11 cellular contexts compared by ENCODE assay signal in the genomic region with DNA sequence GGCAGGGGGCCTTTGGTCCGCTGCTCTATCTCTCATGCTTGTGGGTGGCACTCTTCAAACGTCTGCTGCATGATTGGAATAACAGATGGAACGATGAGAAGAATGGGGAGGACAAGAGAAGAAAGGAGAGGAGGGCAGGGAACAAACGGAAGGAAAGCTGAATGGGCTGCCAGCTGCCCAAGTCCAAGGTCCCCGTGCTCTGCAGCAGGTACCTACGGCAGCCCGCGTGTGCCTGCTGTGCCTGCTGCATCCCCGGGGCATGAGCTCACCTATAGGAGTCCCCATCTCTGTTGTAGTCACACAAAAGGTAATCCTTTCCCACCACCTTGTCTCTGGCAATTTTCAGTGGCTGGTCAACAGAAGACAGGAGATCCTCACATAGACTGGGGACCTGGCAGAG.
A peak's percentile ranks its signal among the peaks of the same experiment; 100 is the strongest.
DNase-seq lines count a peak whose midpoint lies in the region; ATAC-seq and TF ChIP-seq lines count a peak whose summit lies in the region.
"Had no signal": no experiment of that assay in that cellular context is flagged by ENCODE, and none has a peak within 500 bp of the region (broad histone marks: within the 10 kb centered on the region; RNA-seq: fewer than 3 reads in every experiment).

No MANE protein-coding gene starts in this region.

- no peak for ATAC-seq in effector memory CD8-positive, alpha-beta T cell (replicated peaks)
- no peak for ATAC-seq in naive thymus-derived CD4-positive, alpha-beta T cell
- ATAC-seq in HG03159 (IDR thresholded peaks at IDR 0.05; ENCODE audit: unreplicated experiment): no peak
- no peak for ATAC-seq in activated CD8-positive, alpha-beta T cell treated with anti-CD3 and anti-CD28 coated beads, Interleukin-2, amount 10 ng/mL, durations not matched to agents 7 days and 5 days

- H3K27ac Mint-ChIP-seq in effector memory CD8-positive, alpha-beta T cell: peak overlapping the region; percentile 44 to 62
- H3K27ac Mint-ChIP-seq in naive thymus-derived CD4-positive, alpha-beta T cell: peak overlapping the region in 6 of 9 donors; percentile 38 to 82 (median 66)
- no peak overlapping the region for H3K27ac Mint-ChIP-seq in activated CD8-positive, alpha-beta T cell treated with anti-CD3 and anti-CD28 coated beads, Interleukin-2, amount 10 ng/mL, durations not matched to agents 7 days and 5 days

- TF ChIP-seq POLR2A in Peyer's patch (IDR thresholded peaks at IDR 0.05): peak in 1 of 2 donors; percentile 6

- H3K4me1 ChIP-seq in Peyer's patch: peaks cover 0 to 57% (median 6%) of the 10 kb centered on the region in 4 donors
- H3K4me1 ChIP-seq in naive thymus-derived CD4-positive, alpha-beta T cell (ENCODE audit: control insufficient read depth in 2 of 2, insufficient read depth in 2 of 2, low read length in 2 of 2): peaks cover 6 to 22% of the 10 kb centered on the region in 2 donors
- peaks cover 0 to 63% (median 38%) of the 10 kb centered on the region in 4 donors for H3K4me1 ChIP-seq in tibial artery
- H3K4me1 ChIP-seq: HAP-1, parathyroid adenoma had no signal

- H3K27me3 Mint-ChIP-seq in effector memory CD8-positive, alpha-beta T cell: no peaks in the 10 kb centered on the region
- no peaks in the 10 kb centered on the region for H3K27me3 Mint-ChIP-seq in naive thymus-derived CD4-positive, alpha-beta T cell
- H3K27me3 Mint-ChIP-seq in activated CD8-positive, alpha-beta T cell treated with anti-CD3 and anti-CD28 coated beads, Interleukin-2, amount 10 ng/mL, durations not matched to agents 7 days and 5 days (ENCODE audit: low read depth): no peaks in the 10 kb centered on the region

- H3K9me3 Mint-ChIP-seq in effector memory CD8-positive, alpha-beta T cell: no peaks in the 10 kb centered on the region
- peaks cover 0 to 2% (median 0%) of the 10 kb centered on the region in 11 donors for H3K9me3 Mint-ChIP-seq in naive thymus-derived CD4-positive, alpha-beta T cell
- H3K9me3 Mint-ChIP-seq in activated CD8-positive, alpha-beta T cell treated with anti-CD3 and anti-CD28 coated beads, Interleukin-2, amount 10 ng/mL, durations not matched to agents 7 days and 5 days (ENCODE audit: insufficient read depth): no peaks in the 10 kb centered on the region

- POLR2A ChIA-PET in naive thymus-derived CD4-positive, alpha-beta T cell (lab: Charles Lee): interaction anchor here (1.5 kb wide), 1 partner anchor 212 kb away, joined by 4 read pairs; no protein-coding TSS in a partner anchor
- POLR2A ChIA-PET in activated CD8-positive, alpha-beta T cell treated with anti-CD3 and anti-CD28 coated beads, Interleukin-2, amount 10 ng/mL, durations not matched to agents 7 days and 5 days (lab: Charles Lee): no interaction called here

- H3K27ac ChIP-seq in Peyer's patch (peak overlapping the region in 3 of 4 donors; percentile 40 to 94 (median 82)), tibial artery (peak overlapping the region; percentile 68 to 73)
- H3K27ac ChIP-seq in naive thymus-derived CD4-positive, alpha-beta T cell (ENCODE audit: low read depth, low read length): no peak overlapping the region
- H3K27ac ChIP-seq: parathyroid adenoma had no signal

- H3K4me3 ChIP-seq in Peyer's patch (peak overlapping the region in 1 of 4 donors; percentile 18), tibial artery (no peak overlapping the region)
- no peak overlapping the region for H3K4me3 ChIP-seq in naive thymus-derived CD4-positive, alpha-beta T cell (ENCODE audit: low read length)
- H3K4me3 ChIP-seq: HAP-1 had no signal

- H3K4me3 Mint-ChIP-seq in effector memory CD8-positive, alpha-beta T cell: no peak overlapping the region
- H3K4me3 Mint-ChIP-seq in naive thymus-derived CD4-positive, alpha-beta T cell: no peak overlapping the region
- H3K4me3 Mint-ChIP-seq in activated CD8-positive, alpha-beta T cell treated with anti-CD3 and anti-CD28 coated beads, Interleukin-2, amount 10 ng/mL, durations not matched to agents 7 days and 5 days: no peak overlapping the region

- no peaks in the 10 kb centered on the region for H3K27me3 ChIP-seq in Peyer's patch
- no peaks in the 10 kb centered on the region for H3K27me3 ChIP-seq in naive thymus-derived CD4-positive, alpha-beta T cell (ENCODE audit: control insufficient read depth in 2 of 2, insufficient read depth in 2 of 2, low read length in 2 of 2)
- H3K27me3 ChIP-seq in tibial artery: no peaks in the 10 kb centered on the region

- DNase-seq in Peyer's patch: peak in 2 of 3 donors; percentile 75 to 80
- DNase-seq in effector memory CD8-positive, alpha-beta T cell: no peak
- no peak for DNase-seq in naive thymus-derived CD4-positive, alpha-beta T cell
- no peak for DNase-seq in tibial artery
- DNase-seq in activated CD8-positive, alpha-beta T cell treated with anti-CD3 and anti-CD28 coated beads, Interleukin-2, amount 10 ng/mL, durations not matched to agents 7 days and 5 days: no peak
- no peak for DNase-seq in SW480 (ENCODE audit: low spot score)
- DNase-seq: activated T-cell treated with anti-CD3 and anti-CD28 coated beads, Interleukin-2, amount 50 U/mL, for 1 hour; glutamatergic neuron had no signal

- no peaks in the 10 kb centered on the region for H3K9me3 ChIP-seq in Peyer's patch
- no peaks in the 10 kb centered on the region for H3K9me3 ChIP-seq in naive thymus-derived CD4-positive, alpha-beta T cell (ENCODE audit: control insufficient read depth in 2 of 3, low read length in 3 of 3)
- H3K9me3 ChIP-seq in tibial artery: no peaks in the 10 kb centered on the region
- H3K9me3 ChIP-seq: HAP-1 had no signal

- peaks cover 55% of the 10 kb centered on the region for H3K36me3 Mint-ChIP-seq in effector memory CD8-positive, alpha-beta T cell (ENCODE audit: insufficient read depth)
- H3K36me3 Mint-ChIP-seq in naive thymus-derived CD4-positive, alpha-beta T cell: peaks cover 7 to 31% (median 13%) of the 10 kb centered on the region in 5 donors
- peaks cover 41% of the 10 kb centered on the region for H3K36me3 Mint-ChIP-seq in activated CD8-positive, alpha-beta T cell treated with anti-CD3 and anti-CD28 coated beads, Interleukin-2, amount 10 ng/mL, durations not matched to agents 7 days and 5 days (ENCODE audit: low read depth)

- CTCF ChIA-PET in naive thymus-derived CD4-positive, alpha-beta T cell (lab: Charles Lee): interaction anchor here (1.3 kb wide), 1 partner anchor 103 kb away, joined by 3 read pairs; no protein-coding TSS in a partner anchor
- CTCF ChIA-PET in activated CD8-positive, alpha-beta T cell treated with anti-CD3 and anti-CD28 coated beads, Interleukin-2, amount 10 ng/mL, durations not matched to agents 7 days and 5 days (lab: Charles Lee): no interaction called here

- intact Hi-C loops in naive thymus-derived CD4-positive, alpha-beta T cell (cut with micrococcal nuclease): no loop called here
- intact Hi-C loops in tibial artery (cut with DNase I; ENCODE audit: low total_unique reads): no loop called here

- TF ChIP-seq CTCF in Peyer's patch (IDR thresholded peaks at IDR 0.05): peak in 2 of 6 experiments; percentile 33 to 34
- no peak for TF ChIP-seq CTCF in tibial artery (IDR thresholded peaks at IDR 0.05)

- peaks cover 36 to 57% of the 10 kb centered on the region in 2 donors for H3K4me1 Mint-ChIP-seq in effector memory CD8-positive, alpha-beta T cell (ENCODE audit: low read depth in 2 of 2)
- peaks cover 28 to 50% (median 40%) of the 10 kb centered on the region in 7 donors for H3K4me1 Mint-ChIP-seq in naive thymus-derived CD4-positive, alpha-beta T cell
- H3K4me1 Mint-ChIP-seq in activated CD8-positive, alpha-beta T cell treated with anti-CD3 and anti-CD28 coated beads, Interleukin-2, amount 10 ng/mL, durations not matched to agents 7 days and 5 days (ENCODE audit: low read depth): peaks cover 34% of the 10 kb centered on the region

- H3K36me3 ChIP-seq in Peyer's patch (peaks cover 0 to 30% (median 0%) of the 10 kb centered on the region in 3 donors), tibial artery (peaks cover 0 to 20% (median 19%) of the 10 kb centered on the region in 3 donors)
- peaks cover 19 to 66% (median 20%) of the 10 kb centered on the region in 3 experiments for H3K36me3 ChIP-seq in naive thymus-derived CD4-positive, alpha-beta T cell (ENCODE audit: control insufficient read depth in 2 of 3, insufficient read depth in 3 of 3, low read length in 3 of 3)

Comparison
In these comparisons a context has a peak if more than half of its experiments do, and no peak if none do; other contexts are left out.
1. DNase-seq: peak in Peyer's patch (2 of 3); none in effector memory CD8-positive, alpha-beta T cell (0 of 3), naive thymus-derived CD4-positive, alpha-beta T cell (0 of 9), tibial artery (0 of 2), activated CD8-positive, alpha-beta T cell treated with anti-CD3 and anti-CD28 coated beads, Interleukin-2, amount 10 ng/mL, durations not matched to agents 7 days and 5 days (single experiment) and SW480 (single experiment).